ENCODE assay signal across 8 cellular contexts in genomic region chr9:36191290-36191645, GRCh38. TPM values are rescaled to one million over a fixed set of nuclear protein-coding genes. Genes with fewer than 3 reads are reported as not detected.
DNase-seq lines count a peak whose midpoint lies in the region; ATAC-seq lines count a peak whose summit lies in the region.

No MANE protein-coding gene starts in this region.

- peak overlapping the region; percentile 95 for H3K27ac ChIP-seq in angular gyrus (ENCODE audit: low read depth, low read length)

- H3K36me3 ChIP-seq in ES-I3 (ENCODE audit: insufficient read depth, low read length): no peaks in the 10 kb centered on the region

- peak; percentile 21 for DNase-seq in SK-N-DZ (ENCODE audit: low spot score)
- peak; percentile 56 for DNase-seq in iris pigment epithelial cell (ENCODE audit: low read depth)
- DNase-seq in stimulated activated CD4-positive, alpha-beta T cell treated with anti-CD3 and anti-CD28 coated beads, Interleukin-2, amount 100 ng/mL, for 48 hours: peak; percentile 24 to 37
- DNase-seq in GM03348 (ENCODE audit: low spot score): no peak

- H3K9me3 ChIP-seq in ES-I3 (ENCODE audit: control insufficient read depth, insufficient read depth, low read length): no peaks in the 10 kb centered on the region

- peaks cover 20% of the 10 kb centered on the region for H3K4me1 ChIP-seq in ES-I3 (ENCODE audit: insufficient read depth, low read length)

- ATAC-seq in HG02798 (IDR thresholded peaks at IDR 0.05; ENCODE audit: poor library complexity, unreplicated experiment) (peak; percentile 6), HG03108 (IDR thresholded peaks at IDR 0.05; ENCODE audit: unreplicated experiment) (no peak)

- peak overlapping the region; percentile 85 for H3K9ac ChIP-seq in ES-I3 (ENCODE audit: low read depth, low read length)

RNA-seq across cellular contexts. Expression of gene CLTA, which starts 0.5 kb away (rescaled TPM):
- 520 and 537 TPM in 2 replicates for polyA plus RNA-seq in SK-N-DZ (2014; cell fraction: cytosol; rRNA removed)
- 198 and 245 TPM in 2 replicates for polyA plus RNA-seq in SK-N-DZ (2014; cell fraction: nucleus; rRNA removed)

RNA-seq across cellular contexts. Expression of gene CCIN, which starts 22.1 kb away (rescaled TPM):
- polyA plus RNA-seq in SK-N-DZ (2014; cell fraction: cytosol; rRNA removed): 0.06 TPM in 1 of 2 replicates, not detected in the other
- polyA plus RNA-seq in SK-N-DZ (2014; cell fraction: nucleus; rRNA removed): 0.09 TPM in 1 of 2 replicates, not detected in the other

RNA-seq across cellular contexts. Expression of gene GLIPR2, which starts 54.7 kb away (rescaled TPM):
- 20.3 and 26.8 TPM in 2 replicates for polyA plus RNA-seq in SK-N-DZ (2014; cell fraction: cytosol; rRNA removed)
- 8.6 and 12.2 TPM in 2 replicates for polyA plus RNA-seq in SK-N-DZ (2014; cell fraction: nucleus; rRNA removed)
